In the genomic region with DNA sequence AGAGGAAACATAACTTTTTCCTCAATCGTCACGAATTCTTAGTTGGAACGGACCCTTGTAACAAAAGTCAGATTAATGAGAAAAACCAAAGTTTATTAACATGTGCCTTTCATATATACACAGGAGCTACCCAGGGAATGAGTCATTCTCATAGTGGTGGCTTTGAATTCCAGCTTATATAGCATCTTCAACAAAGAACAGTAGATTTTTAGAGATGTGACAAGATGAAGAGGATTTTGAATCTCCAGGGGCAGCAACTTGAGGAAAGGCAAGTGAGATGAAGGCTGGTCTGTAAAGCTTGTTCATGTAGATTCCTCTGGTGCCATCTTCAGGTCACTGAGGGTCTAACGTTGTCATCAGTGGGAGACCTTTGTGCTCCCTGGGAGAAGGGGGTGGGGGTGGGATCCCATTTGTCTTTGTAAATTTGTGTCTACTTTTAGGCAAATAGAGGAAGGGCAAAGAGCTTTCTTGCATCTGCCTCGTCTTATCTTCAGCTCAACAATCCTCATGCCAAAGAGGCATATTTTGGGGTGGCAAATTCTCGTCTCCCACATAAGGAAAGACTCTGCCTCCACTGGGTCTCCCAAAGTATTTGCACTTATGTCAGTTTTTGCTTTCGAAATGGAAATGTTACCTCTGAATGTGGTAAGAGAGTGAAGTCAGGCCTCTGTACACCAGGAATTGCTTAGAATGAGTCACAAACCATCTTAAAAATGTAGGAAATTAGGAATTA, we compare ENCODE assay signal across 8 cellular contexts. TPM values are rescaled to one million over a fixed set of nuclear protein-coding genes. Genes with fewer than 3 reads are reported as not detected.
A peak's percentile ranks its signal among the peaks of the same experiment; 100 is the strongest.
DNase-seq lines count a peak whose midpoint lies in the region; ATAC-seq and TF ChIP-seq lines count a peak whose summit lies in the region.

No MANE protein-coding gene starts in this region.

- intact Hi-C loops in HCT116 (cut with micrococcal nuclease) (no loop called here), left lung (cut with DNase I) (no loop called here)

- peak overlapping the region; percentile 15; the same call in 1 of the 2 replicates for H3K4me2 ChIP-seq in HCT116 (ENCODE audit: low read length)

- no peak for TF ChIP-seq POLR2A in HCT116 (IDR thresholded peaks at IDR 0.05; ENCODE audit: borderline replicate concordance, extremely low read depth, insufficient read depth, insufficient read length)

- H3K4me3 ChIP-seq in HCT116 (replicated peaks in 1 of 2; ENCODE audit: low read depth in 1 of 2, low read length in 2 of 2), result no peak overlapping the region
- H3K4me3 ChIP-seq in WERI-Rb-1 (ENCODE audit: low read depth, low read length), result no peak overlapping the region
- H3K4me3 ChIP-seq in left lung, result no peak overlapping the region

- peak; percentile 43 for TF ChIP-seq RAD21 in HCT116 (IDR thresholded peaks at IDR 0.05; ENCODE audit: low read depth)

- H3K27me3 ChIP-seq in HCT116 (ENCODE audit: insufficient read depth, low read length) (no peaks in the 10 kb centered on the region), WERI-Rb-1 (ENCODE audit: insufficient read depth, low read depth, severe bottlenecking) (no peaks in the 10 kb centered on the region), left lung (no peaks in the 10 kb centered on the region)

- TF ChIP-seq CTCF in HCT116 (IDR thresholded peaks at IDR 0.05 in 2 of 3, conservative IDR thresholded peaks at IDR 0.05 in 1 of 3; ENCODE audit: borderline replicate concordance in 1 of 3, insufficient read depth in 1 of 3, low read depth in 2 of 3, low read length in 2 of 3) (peak; percentile 6 to 42 (median 35); a peak in 3 of 6 replicates), WERI-Rb-1 (IDR thresholded peaks at IDR 0.05; ENCODE audit: low read depth, low read length) (peak; percentile 66), left lung (IDR thresholded peaks at IDR 0.05) (no peak)

- CTCF ChIA-PET in HCT116 (lab: Charles Lee), result interaction anchor here (0.7 to 4.3 kb wide), 10 partner anchors 9 to 638 kb away, joined by 3 to 28 read pairs (median 4); no protein-coding TSS in a partner anchor

- POLR2A ChIA-PET in HCT116 (lab: Charles Lee), result interaction anchor here (0.6 to 0.9 kb wide), 4 partner anchors 14 to 145 kb away, joined by 3 to 4 read pairs (median 3); no protein-coding TSS in a partner anchor

- RAD21 ChIA-PET in HCT116 (lab: Charles Lee; ENCODE audit: low non-redundant PET in 1 of 2, low total read pairs in 2 of 2, uncharacterized antibody in 2 of 2, unreplicated experiment in 2 of 2), result interaction anchor here in 1 of 2 experiments (1.0 kb wide), 1 partner anchor 14 kb away, joined by 3 read pairs; no protein-coding TSS in a partner anchor

- no TSS peak for BruUV-seq in HCT116 (replicated peaks; lab: Mats Ljungman, UMichigan)

- H3K36me3 ChIP-seq in HCT116 (ENCODE audit: control insufficient read depth in 1 of 2, insufficient read depth in 2 of 2, low read length in 2 of 2) (no peaks in the 10 kb centered on the region), WERI-Rb-1 (no peaks in the 10 kb centered on the region), left lung (no peaks in the 10 kb centered on the region)

- H2AFZ ChIP-seq in HCT116 (ENCODE audit: low read depth, low read length, poor library complexity, severe bottlenecking), result peak overlapping the region; percentile 63

- ATAC-seq in HCT116 (peak; percentile 82), left lung (peak; percentile 38), GM21390 (IDR thresholded peaks at IDR 0.05; ENCODE audit: unreplicated experiment) (no peak), HG03432 (IDR thresholded peaks at IDR 0.05; ENCODE audit: unreplicated experiment) (no peak)

- H3K9me3 ChIP-seq in HCT116 (ENCODE audit: control insufficient read depth in 1 of 2, insufficient read depth in 1 of 2, low read depth in 1 of 2, low read length in 2 of 2) (no peaks in the 10 kb centered on the region), WERI-Rb-1 (ENCODE audit: severe bottlenecking) (no peaks in the 10 kb centered on the region), left lung (no peaks in the 10 kb centered on the region)

- H3K9me2 ChIP-seq in HCT116 (ENCODE audit: insufficient read depth), result no peaks in the 10 kb centered on the region

- H3K9ac ChIP-seq in HCT116 (ENCODE audit: low read length), result no peak overlapping the region

- H3K27ac ChIP-seq in HCT116 (ENCODE audit: low read depth, low read length), result no peak overlapping the region
- no peak overlapping the region for H3K27ac ChIP-seq in WERI-Rb-1
- peak overlapping the region; percentile 15 to 77 for H3K27ac ChIP-seq in left lung

- peak; percentile 51 for DNase-seq in CD1c-positive myeloid dendritic cell (ENCODE audit: extremely low spot score)
- no peak for DNase-seq in HCT116 (ENCODE audit: low read depth, low spot score)
- peak; percentile 60 for DNase-seq in WERI-Rb-1
- no peak for DNase-seq in left lung
- DNase-seq in HK-2 (ENCODE audit: unreplicated experiment), result no peak
- no peak for DNase-seq in NCI-H2171 (lab: John Stamatoyannopoulos, UW)

- H3K79me2 ChIP-seq in HCT116 (ENCODE audit: insufficient read depth, low read length), result no peaks in the 10 kb centered on the region

- H4K20me1 ChIP-seq in HCT116 (ENCODE audit: insufficient read depth), result no peaks in the 10 kb centered on the region

- H3K4me1 ChIP-seq in HCT116 (ENCODE audit: control insufficient read depth in 1 of 2, insufficient read depth in 2 of 2, low read length in 2 of 2) (peaks cover 30 to 49% of the 10 kb centered on the region in 2 experiments; a peak in 3 of 4 replicates), left lung (peaks cover 0 to 59% of the 10 kb centered on the region in 2 donors)

TF ChIP-seq in HCT116, 20 proteins besides CTCF, POLR2A, EP300 and RAD21:
- no peak for TF ChIP-seq EGR1 (IDR thresholded peaks at IDR 0.05; ENCODE audit: low read depth)
- 0 out of 2 replicates have a peak, but pooled peaks have one; percentile 7 for TF ChIP-seq FOSL1 (IDR thresholded peaks at IDR 0.05; ENCODE audit: low read depth)
- no peak for TF ChIP-seq EZH2 (IDR thresholded peaks at IDR 0.05)

RNA-seq across cellular contexts. Expression of a gene that starts 29.5 kb away (rescaled TPM):
- total RNA-seq in HCT116 (2021; ENCODE audit: unreplicated experiment), result 0.57 TPM
- polyA plus RNA-seq in HCT116 (2012), result 0.26 and 0.51 TPM in 2 replicates
- 100 to 1,000 TPM in 1 of 2 donors, 10 to 100 TPM in 1; 74.0 to 102 TPM for total RNA-seq in left lung

Comparison
In these comparisons a context has a peak if more than half of its experiments do, and no peak if none do; other contexts are left out.
1. DNase-seq: peak in CD1c-positive myeloid dendritic cell (single experiment) and WERI-Rb-1 (single experiment); none in HCT116 (single experiment), left lung (0 of 2), HK-2 (single experiment) and NCI-H2171 (single experiment).
2. ATAC-seq: peak in HCT116 (single experiment) and left lung (single experiment); none in GM21390 (single experiment) and HG03432 (single experiment).
3. H3K27ac ChIP-seq: peak in left lung (2 of 2); none in HCT116 (single experiment) and WERI-Rb-1 (single experiment).
4. CTCF ChIP-seq: peak in HCT116 (3 of 3) and WERI-Rb-1 (single experiment); none in left lung (0 of 2).
5. RNA of a gene that starts 29.5 kb away (total RNA-seq): 74.0 to 102 TPM in left lung; 0.57 TPM in HCT116 (single experiment); every median in the first group is over 10 times any median in the second.